ENCODE assay signal across 10 cellular contexts in the genomic region with DNA sequence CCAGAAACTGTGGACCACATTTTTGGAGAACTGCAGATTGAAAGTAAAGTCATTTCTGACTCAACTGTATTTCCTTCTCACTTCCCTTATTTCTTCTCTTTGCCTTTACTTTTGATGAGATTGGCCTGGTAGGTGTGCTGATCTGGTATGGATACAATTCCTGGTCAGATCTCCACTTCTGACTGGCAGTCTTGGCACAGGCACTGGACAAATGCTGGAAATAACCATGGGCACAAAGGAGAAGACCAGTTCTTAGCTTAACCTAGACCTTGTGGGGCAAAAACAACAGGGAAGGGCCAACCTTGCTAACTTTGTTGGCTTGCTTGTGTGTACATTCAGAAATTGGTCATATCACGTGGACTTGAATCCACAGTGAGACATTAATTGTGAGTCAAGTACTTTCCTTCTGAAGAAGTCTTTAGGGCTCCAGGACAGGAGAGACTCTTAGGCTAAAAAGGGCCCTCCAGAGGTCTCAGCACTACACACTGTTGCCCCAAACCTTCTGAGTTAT.
DNase-seq lines count a peak whose midpoint lies in the region; ATAC-seq and TF ChIP-seq lines count a peak whose summit lies in the region.
"Had no signal": no experiment of that assay in that cellular context is flagged by ENCODE, and none has a peak within 500 bp of the region (broad histone marks: within the 10 kb centered on the region; RNA-seq: fewer than 3 reads in every experiment).

No MANE protein-coding gene starts in this region.

- H3K36me3 ChIP-seq in GM23248 (ENCODE audit: low read depth) (no peaks in the 10 kb centered on the region), RWPE2 (ENCODE audit: low read depth) (peaks cover 3% of the 10 kb centered on the region; the same call in 1 of the 2 replicates)

- 0 to 5% methylated on average over 1 of the region's 1 CpG for WGBS in GM23248 (ENCODE audit: low coverage in 1 of 2, low lambda C conversion rate in 2 of 2, missing lambda C conversion rate in 2 of 2), 2 experiments

- no peak overlapping the region for H3K4me2 ChIP-seq in GM23248 (ENCODE audit: unreplicated experiment)

- peaks cover 84% of the 10 kb centered on the region for H3K79me2 ChIP-seq in GM23248 (ENCODE audit: insufficient read depth)

- H3F3A ChIP-seq in GM23248 (ENCODE audit: insufficient read depth): peaks cover 50% of the 10 kb centered on the region

- no peaks in the 10 kb centered on the region for H4K20me1 ChIP-seq in GM23248 (ENCODE audit: insufficient read depth)

- DNase-seq in Caki2 (ENCODE audit: low read depth): peak; percentile 57
- peak; percentile 84 for DNase-seq in GM23248
- no peak for DNase-seq in RWPE2 (ENCODE audit: low spot score)
- DNase-seq in left colon: no peak
- DNase-seq in activated effector memory CD4-positive, alpha-beta T cell treated with anti-CD3 and anti-CD28 coated beads, Interleukin-2, amount 50 U/mL, for 16 hours: no peak
- DNase-seq in putamen (ENCODE audit: low spot score): no peak
- no peak for DNase-seq in NCI-H146 treated with DMSO at 0.1 percent for 48 hours (lab: John Stamatoyannopoulos, UW; ENCODE audit: unreplicated experiment)
- DNase-seq: erythroblast, NCI-H1105 had no signal

- H3K4me3 ChIP-seq in GM23248: no peak overlapping the region
- H3K4me3 ChIP-seq in RWPE2 (ENCODE audit: severe bottlenecking): no peak overlapping the region

- TF ChIP-seq CTCF in RWPE2 (IDR thresholded peaks at IDR 0.05; ENCODE audit: poor library complexity, severe bottlenecking): no peak

- H3K27me3 ChIP-seq in GM23248 (replicated peaks; ENCODE audit: insufficient read depth) (no peaks in the 10 kb centered on the region), RWPE2 (ENCODE audit: insufficient read depth, poor library complexity, severe bottlenecking) (no peaks in the 10 kb centered on the region)

- H3K4me1 ChIP-seq in GM23248 (ENCODE audit: insufficient read depth) (peaks cover 42% of the 10 kb centered on the region), RWPE2 (ENCODE audit: insufficient read depth, poor library complexity, severe bottlenecking) (peaks cover 6% of the 10 kb centered on the region)

- in situ Hi-C loops in Caki2 (cut with HindIII; ENCODE audit: low pct_unique_long_range_greater_than_20kb, low sequenced_read_pairs): no loop called here
- in situ Hi-C loops in GM23248 (cut with MboI): no loop called here

- intact Hi-C loops in left colon (cut with DNase I, micrococcal nuclease): no loop called here

- H3K9me3 ChIP-seq in GM23248 (ENCODE audit: low read depth) (no peaks in the 10 kb centered on the region), RWPE2 (ENCODE audit: severe bottlenecking) (no peaks in the 10 kb centered on the region)

- no peak overlapping the region for H2AFZ ChIP-seq in GM23248

- no peaks in the 10 kb centered on the region for H3K9me2 ChIP-seq in GM23248 (ENCODE audit: insufficient read depth)

- ATAC-seq in RWPE2 (ENCODE audit: low read depth): peak; percentile 75
- peak; percentile 69 for ATAC-seq in left colon
- no peak for ATAC-seq in HG02885 (IDR thresholded peaks at IDR 0.05; ENCODE audit: poor library complexity, unreplicated experiment)

- no peak overlapping the region for H3K9ac ChIP-seq in GM23248

- H3K27ac ChIP-seq in GM23248: peak overlapping the region; percentile 84
- peak overlapping the region; percentile 42 for H3K27ac ChIP-seq in RWPE2 (ENCODE audit: poor library complexity, severe bottlenecking)

Comparison
In these comparisons a context has a peak if more than half of its experiments do, and no peak if none do; other contexts are left out.
1. DNase-seq: peak in Caki2 (single experiment) and GM23248 (single experiment); none in RWPE2 (single experiment), left colon (0 of 2), activated effector memory CD4-positive, alpha-beta T cell treated with anti-CD3 and anti-CD28 coated beads, Interleukin-2, amount 50 U/mL, for 16 hours (single experiment), putamen (single experiment) and NCI-H146 treated with DMSO at 0.1 percent for 48 hours (single experiment).